14 cellular contexts compared by ENCODE assay signal in genomic region chr12:101455685-101456084, GRCh38. TPM values are rescaled to one million over a fixed set of nuclear protein-coding genes. Genes with fewer than 3 reads are reported as not detected.
DNase-seq lines count a peak whose midpoint lies in the region; ATAC-seq and TF ChIP-seq lines count a peak whose summit lies in the region.
"Had no signal": no experiment of that assay in that cellular context is flagged by ENCODE, and none has a peak within 500 bp of the region (broad histone marks: within the 10 kb centered on the region; RNA-seq: fewer than 3 reads in every experiment).

No MANE protein-coding gene starts in this region.

- no peaks in the 10 kb centered on the region for H3K9me3 ChIP-seq in PC-3 (ENCODE audit: low read length)
- H3K9me3 ChIP-seq: psoas muscle had no signal

- no peaks in the 10 kb centered on the region for H3K36me3 ChIP-seq in PC-3 (ENCODE audit: low read depth, low read length)
- H3K36me3 ChIP-seq: brain microvascular endothelial cell, left ventricle myocardium inferior had no signal

- peaks cover 10% of the 10 kb centered on the region for H3K4me1 ChIP-seq in PC-3 (ENCODE audit: insufficient read depth, low read length)
- H3K4me1 ChIP-seq: left ventricle myocardium inferior, psoas muscle had no signal

- no peaks in the 10 kb centered on the region for H4K20me1 ChIP-seq in PC-3 (ENCODE audit: low read length)

- no peak overlapping the region for H3K27ac ChIP-seq in PC-3 (ENCODE audit: low read length)
- H3K27ac ChIP-seq: brain microvascular endothelial cell, left ventricle myocardium inferior, psoas muscle had no signal

- no peaks in the 10 kb centered on the region for H3K79me2 ChIP-seq in PC-3 (ENCODE audit: low read length)

- CTCF ChIA-PET in PC-3 (lab: Charles Lee) = no interaction called here

- no peaks in the 10 kb centered on the region for H3K27me3 ChIP-seq in PC-3 (ENCODE audit: low read length)
- H3K27me3 ChIP-seq: brain microvascular endothelial cell had no signal

- H2AFZ ChIP-seq in PC-3 (ENCODE audit: low read length) = peak overlapping the region; percentile 60

- H3K4me2 ChIP-seq in PC-3 (ENCODE audit: low read length) = no peak overlapping the region

- H3K9me2 ChIP-seq in PC-3 (replicated peaks; ENCODE audit: low read length) = no peaks in the 10 kb centered on the region

- POLR2A ChIA-PET in PC-3 (lab: Charles Lee; ENCODE audit: unreplicated experiment) = no interaction called here

- no peaks in the 10 kb centered on the region for H3F3A ChIP-seq in PC-3 (ENCODE audit: low read length, unreplicated experiment)

- DNase-seq in activated T-cell treated with anti-CD3 and anti-CD28 coated beads for 48 hours (ENCODE audit: low read depth) (peak; percentile 1), PC-3 (no peak), lower leg skin (ENCODE audit: low spot score in 2 of 2) (no peak), NCI-H748 treated with DMSO at 0.1 percent for 48 hours (lab: John Stamatoyannopoulos, UW) (no peak)
- no peak for DNase-seq in activated T-cell treated with anti-CD3 and anti-CD28 coated beads, Interleukin-2, amount 50 U/mL, for 1 hour
- DNase-seq in central memory CD4-positive, alpha-beta T cell = peak; percentile 16
- peak; percentile 6 for DNase-seq in stimulated activated naive CD8-positive, alpha-beta T cell treated with anti-CD3 and anti-CD28 coated beads, Interleukin-15, Interleukin-2, amounts not matched to agents 100 U/mL and 50 U/mL, for 24 hours
- DNase-seq in effector CD4-positive, alpha-beta T cell = no peak
- DNase-seq: brain microvascular endothelial cell, DMS 273 treated with DMSO at 0.1 percent for 48 hours, left ventricle myocardium inferior, NCI-H2171 treated with DMSO at 0.1 percent for 48 hours, psoas muscle had no signal

- ATAC-seq in PC-3 = no peak
- ATAC-seq in stimulated activated naive CD8-positive, alpha-beta T cell treated with anti-CD3 and anti-CD28 coated beads, Interleukin-15, Interleukin-2, amounts not matched to agents 100 U/mL and 50 U/mL, for 24 hours = peak; percentile 32
- ATAC-seq: psoas muscle had no signal

- intact Hi-C loops in PC-3 (cut with micrococcal nuclease) = no loop called here
- intact Hi-C loops in lower leg skin (cut with DNase I; ENCODE audit: low total_unique reads) = no loop called here

- TF ChIP-seq CTCF in PC-3 (conservative IDR thresholded peaks at IDR 0.05; ENCODE audit: low read depth, low read length) = no peak
- no peak for TF ChIP-seq CTCF in lower leg skin (IDR thresholded peaks at IDR 0.05)

- H3K4me3 ChIP-seq in PC-3 (ENCODE audit: low read length) = no peak overlapping the region
- H3K4me3 ChIP-seq in lower leg skin (ENCODE audit: low read depth, poor library complexity, severe bottlenecking) = no peak overlapping the region
- H3K4me3 ChIP-seq: left ventricle myocardium inferior, psoas muscle had no signal

- 69 to 85% methylated on average over 4 of the region's 4 CpGs for WGBS in lower leg skin, 2 donors

- no peak for TF ChIP-seq POLR2A in lower leg skin (IDR thresholded peaks at IDR 0.05)

- BruUV-seq in PC-3 (replicated peaks; lab: Mats Ljungman, UMichigan) = no TSS peak

- no peak overlapping the region for H3K9ac ChIP-seq in PC-3 (ENCODE audit: low read length)

RNA-seq across cellular contexts. Expression of gene SPIC, which starts 19.5 kb away (rescaled TPM):
- not detected in 2 replicates for total RNA-seq in PC-3 (2014; rRNA removed)
- under 1 TPM in 1 of 4 donors, not detected in 3; 0.22 TPM for total RNA-seq in lower leg skin
- total RNA-seq: left ventricle myocardium inferior, MCF 10A had no signal

RNA-seq across cellular contexts. Expression of gene ARL1, which starts 48.1 kb away (rescaled TPM):
- 106 and 107 TPM in 2 replicates for total RNA-seq in PC-3 (2014; rRNA removed)
- 10 to 100 TPM; 22.5 to 50.0 (median 36.7) TPM for total RNA-seq in lower leg skin

Comparison
In these comparisons a context has a peak if more than half of its experiments do, and no peak if none do; other contexts are left out.
1. DNase-seq: peak in activated T-cell treated with anti-CD3 and anti-CD28 coated beads for 48 hours (single experiment), central memory CD4-positive, alpha-beta T cell (single experiment) and stimulated activated naive CD8-positive, alpha-beta T cell treated with anti-CD3 and anti-CD28 coated beads, Interleukin-15, Interleukin-2, amounts not matched to agents 100 U/mL and 50 U/mL, for 24 hours (single experiment); none in activated T-cell treated with anti-CD3 and anti-CD28 coated beads, Interleukin-2, amount 50 U/mL, for 1 hour (single experiment), PC-3 (single experiment), lower leg skin (0 of 2), effector CD4-positive, alpha-beta T cell (single experiment) and NCI-H748 treated with DMSO at 0.1 percent for 48 hours (single experiment).